In the genomic region with DNA sequence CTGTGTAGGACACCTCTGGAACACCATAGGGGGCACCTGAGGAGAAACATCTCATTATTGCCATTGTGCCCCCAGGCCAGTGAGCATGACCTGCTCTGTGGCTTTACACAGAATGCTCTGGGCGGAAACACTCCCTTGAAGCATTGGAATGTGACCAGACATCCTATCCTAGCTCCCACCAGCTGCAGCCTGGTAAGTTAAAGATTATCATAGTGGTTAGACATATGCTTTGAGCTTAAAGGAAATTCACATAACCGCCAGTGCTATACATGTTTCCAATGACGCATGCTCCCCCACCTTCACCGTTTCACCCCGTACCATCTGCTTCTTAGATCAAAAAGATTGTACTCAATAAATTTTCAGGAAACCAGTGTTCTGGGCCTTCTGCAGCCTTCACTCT, we compare ENCODE assay signal across 11 cellular contexts.
"Had no signal": no experiment of that assay in that cellular context is flagged by ENCODE, and none has a peak within 500 bp of the region (broad histone marks: within the 10 kb centered on the region; RNA-seq: fewer than 3 reads in every experiment).

No MANE protein-coding gene starts in this region.

- H3K27me3 Mint-ChIP-seq: stimulated activated memory B cell treated with anti-CD40 and anti-IgM and Interleukin-4, amounts not matched to agents 10 μg/mL and 1 μg/mL and 100 μg/mL, for 72 hours; T-cell had no signal

- H3K27ac Mint-ChIP-seq: stimulated activated memory B cell treated with anti-CD40 and anti-IgM and Interleukin-4, amounts not matched to agents 10 μg/mL and 1 μg/mL and 100 μg/mL, for 72 hours; T-cell had no signal

- H3K4me3 ChIP-seq: colonic mucosa, gastrocnemius medialis, upper lobe of right lung had no signal

- H3K4me3 Mint-ChIP-seq: stimulated activated memory B cell treated with anti-CD40 and anti-IgM and Interleukin-4, amounts not matched to agents 10 μg/mL and 1 μg/mL and 100 μg/mL, for 72 hours; T-cell had no signal

- FAIRE-seq: keratinocyte had no signal

- H3K4me1 Mint-ChIP-seq: stimulated activated memory B cell treated with anti-CD40 and anti-IgM and Interleukin-4, amounts not matched to agents 10 μg/mL and 1 μg/mL and 100 μg/mL, for 72 hours; T-cell had no signal

- H3K36me3 Mint-ChIP-seq: stimulated activated memory B cell treated with anti-CD40 and anti-IgM and Interleukin-4, amounts not matched to agents 10 μg/mL and 1 μg/mL and 100 μg/mL, for 72 hours; T-cell had no signal

- H3K36me3 ChIP-seq: colonic mucosa, gastrocnemius medialis, upper lobe of right lung had no signal

- H3K9me3 ChIP-seq: colonic mucosa, gastrocnemius medialis, upper lobe of right lung had no signal

- ATAC-seq: gastrocnemius medialis; right cardiac atrium; stimulated activated memory B cell treated with anti-CD40 and anti-IgM and Interleukin-4, amounts not matched to agents 10 μg/mL and 1 μg/mL and 100 μg/mL, for 72 hours; T-cell; upper lobe of right lung had no signal

- H3K27me3 ChIP-seq: colonic mucosa, gastrocnemius medialis, upper lobe of right lung had no signal

- DNase-seq: activated CD4-positive, alpha-beta T cell treated with anti-CD3 and anti-CD28 coated beads for 48 hours; activated CD8-positive, alpha-beta memory T cell treated with anti-CD3 and anti-CD28 coated beads for 24 hours; activated naive CD4-positive, alpha-beta T cell treated with Interleukin-2 at 50 U/mL for 16 hours; colonic mucosa; gastrocnemius medialis; right cardiac atrium; T-cell; T1000; upper lobe of right lung had no signal

- H3K4me1 ChIP-seq: colonic mucosa, gastrocnemius medialis, upper lobe of right lung had no signal

- H3K27ac ChIP-seq: colonic mucosa, gastrocnemius medialis, upper lobe of right lung had no signal
